1 cellular context compared by ENCODE assay signal in genomic region chr9:123302348-123303214, GRCh38.
A peak's percentile ranks its signal among the peaks of the same experiment; 100 is the strongest.
TF ChIP-seq lines count a peak whose summit lies in the region.

No MANE protein-coding gene starts in this region.

TF ChIP-seq in K562, 482 proteins besides CTCF, POLR2A, EP300 and RAD21 (continued from another document and continues in another):
- TF ChIP-seq RB1 (IDR thresholded peaks at IDR 0.05; ENCODE audit: low read depth) (no peak), ELF1 (tag; IDR thresholded peaks at IDR 0.05) (0 out of 2 replicates have a peak, but pooled peaks have one; percentile 44), ZNF785 (CRISPR knock-in tag; IDR thresholded peaks at IDR 0.05) (no peak), ZNF518B (CRISPR knock-in tag; IDR thresholded peaks at IDR 0.05) (no peak), XRCC4 (IDR thresholded peaks at IDR 0.05; ENCODE audit: extremely low read depth, insufficient read depth, insufficient read length) (no peak), RUNX1 (IDR thresholded peaks at IDR 0.05; ENCODE audit: low read depth) (no peak), SAP30 (IDR thresholded peaks at IDR 0.05; ENCODE audit: borderline replicate concordance, insufficient read depth, low read depth, low read length, poor library complexity, severe bottlenecking) (no peak), HDAC3 (IDR thresholded peaks at IDR 0.05; ENCODE audit: borderline replicate concordance, partially characterized antibody) (no peak), NFXL1 (CRISPR knock-in tag; IDR thresholded peaks at IDR 0.05) (no peak), ZNF75A (CRISPR knock-in tag; IDR thresholded peaks at IDR 0.05) (no peak), ZNF431 (CRISPR knock-in tag; IDR thresholded peaks at IDR 0.05) (no peak), ATF2 (CRISPR knock-in tag; IDR thresholded peaks at IDR 0.05) (no peak), KLF16 (IDR thresholded peaks at IDR 0.05) (peak; percentile 44; the same call in 1 of the 2 replicates), E2F5 (CRISPR knock-in tag; IDR thresholded peaks at IDR 0.05) (no peak), ZNF354B (CRISPR knock-in tag; IDR thresholded peaks at IDR 0.05) (no peak), ADNP (tag; IDR thresholded peaks at IDR 0.05) (no peak), SNIP1 (IDR thresholded peaks at IDR 0.05; ENCODE audit: low read depth) (no peak), TCF7L2 (IDR thresholded peaks at IDR 0.05; ENCODE audit: low read depth, low read length) (no peak), TSC22D4 (tag; IDR thresholded peaks at IDR 0.05) (no peak), ESRRA (IDR thresholded peaks at IDR 0.05; ENCODE audit: borderline replicate concordance, low read depth) (peak; percentile 69; the same call in 1 of the 2 replicates), HDAC2 (IDR thresholded peaks at IDR 0.05) (peak; percentile 77), NCOA1 (IDR thresholded peaks at IDR 0.05; ENCODE audit: low read depth) (peak; percentile 53; the same call in 1 of the 2 replicates), CXXC5 (CRISPR knock-in tag; IDR thresholded peaks at IDR 0.05) (peak; percentile 43; the same call in 1 of the 2 replicates), ZC3H4 (CRISPR knock-in tag; IDR thresholded peaks at IDR 0.05; ENCODE audit: borderline replicate concordance) (no peak), LCOR (CRISPR knock-in tag; IDR thresholded peaks at IDR 0.05) (no peak), MYC (IDR thresholded peaks at IDR 0.05; ENCODE audit: low read depth, low read length) (no peak), MYC (CRISPR knock-in tag; IDR thresholded peaks at IDR 0.05; ENCODE audit: borderline replicate concordance, low read depth) (no peak), EHMT2 (IDR thresholded peaks at IDR 0.05) (peak; percentile 39; the same call in 1 of the 2 replicates), SP2 (IDR thresholded peaks at IDR 0.05; ENCODE audit: extremely low read depth, low read depth, low read length, poor library complexity, severe bottlenecking) (no peak), NFE2 (IDR thresholded peaks at IDR 0.05; ENCODE audit: low read depth) (peak; percentile 40; the same call in 1 of the 2 replicates), MITF (IDR thresholded peaks at IDR 0.05) (no peak), ETS2 (tag; IDR thresholded peaks at IDR 0.05; ENCODE audit: borderline replicate concordance, poor library complexity, severe bottlenecking) (no peak), RFX5 (IDR thresholded peaks at IDR 0.05; ENCODE audit: low read depth, low read length) (no peak), DDX20 (tag; IDR thresholded peaks at IDR 0.05; ENCODE audit: low read depth) (no peak), CBFB (CRISPR knock-in tag; IDR thresholded peaks at IDR 0.05) (no peak), ZEB2 (IDR thresholded peaks at IDR 0.05) (peak; percentile 81), ATF1 (CRISPR knock-in tag; IDR thresholded peaks at IDR 0.05) (no peak), ATF1 (tag; IDR thresholded peaks at IDR 0.05) (no peak), JUNB (CRISPR knock-in tag; conservative IDR thresholded peaks at IDR 0.05) (no peak), WHSC1 (IDR thresholded peaks at IDR 0.05; ENCODE audit: low read length) (no peak), MCM7 (IDR thresholded peaks at IDR 0.05) (no peak), NUFIP1 (IDR thresholded peaks at IDR 0.05; ENCODE audit: partially characterized antibody) (no peak), RBM39 (optimal IDR thresholded peaks at IDR 0.05; ENCODE audit: low read depth, low read length) (no peak), ZBTB8A (IDR thresholded peaks at IDR 0.05; ENCODE audit: partially characterized antibody) (no peak), RBM14 (IDR thresholded peaks at IDR 0.05; ENCODE audit: borderline replicate concordance, insufficient read depth, low read depth, low read length) (no peak), POLR2G (IDR thresholded peaks at IDR 0.05; ENCODE audit: low read depth, low read length) (no peak), HMG20A (CRISPR knock-in tag; conservative IDR thresholded peaks at IDR 0.05) (no peak), ZNF263 (CRISPR knock-in tag; IDR thresholded peaks at IDR 0.05; ENCODE audit: borderline replicate concordance) (no peak; the same call in 1 of the 2 replicates), MCM3 (IDR thresholded peaks at IDR 0.05) (no peak), ZNF592 (IDR thresholded peaks at IDR 0.05) (no peak), ILK (tag; IDR thresholded peaks at IDR 0.05; ENCODE audit: borderline replicate concordance, low read depth) (no peak), SREBF1 (IDR thresholded peaks at IDR 0.05; ENCODE audit: borderline replicate concordance, low read depth, low read length) (no peak), NFRKB (IDR thresholded peaks at IDR 0.05; ENCODE audit: low read depth) (0 out of 2 replicates have a peak, but pooled peaks have one; percentile 35), ZNF695 (CRISPR knock-in tag; IDR thresholded peaks at IDR 0.05) (no peak), MYNN (IDR thresholded peaks at IDR 0.05) (no peak), MYNN (CRISPR knock-in tag; IDR thresholded peaks at IDR 0.05) (no peak), DEAF1 (CRISPR knock-in tag; IDR thresholded peaks at IDR 0.05) (no peak), HMGXB4 (CRISPR knock-in tag; IDR thresholded peaks at IDR 0.05) (no peak), SMARCB1 (IDR thresholded peaks at IDR 0.05; ENCODE audit: insufficient read length, low read depth) (no peak), MTA1 (IDR thresholded peaks at IDR 0.05; ENCODE audit: borderline replicate concordance) (0 out of 2 replicates have a peak, but pooled peaks have one; percentile 49), HNRNPH1 (optimal IDR thresholded peaks at IDR 0.05; ENCODE audit: low read depth, low read length) (no peak), MAFG (tag; conservative IDR thresholded peaks at IDR 0.05) (no peak), ZNF197 (CRISPR knock-in tag; IDR thresholded peaks at IDR 0.05; ENCODE audit: low read depth) (peak; percentile 23; the same call in 1 of the 2 replicates), MLX (CRISPR knock-in tag; conservative IDR thresholded peaks at IDR 0.05) (no peak), SPI1 (IDR thresholded peaks at IDR 0.05; ENCODE audit: borderline replicate concordance, low read depth, low read length) (no peak), TCF3 (CRISPR knock-in tag; IDR thresholded peaks at IDR 0.05) (peak; percentile 92)
